In genomic region chr12:89344862-89345202, GRCh38 we compare ENCODE assay signal across 18 cellular contexts. TPM values are rescaled to one million over a fixed set of nuclear protein-coding genes. Genes with fewer than 3 reads are reported as not detected.
DNase-seq lines count a peak whose midpoint lies in the region; ATAC-seq lines count a peak whose summit lies in the region.
"Had no signal": no experiment of that assay in that cellular context is flagged by ENCODE, and none has a peak within 500 bp of the region (broad histone marks: within the 10 kb centered on the region; RNA-seq: fewer than 3 reads in every experiment).

No MANE protein-coding gene starts in this region.

- no peak overlapping the region for H2BK15ac ChIP-seq in mesenchymal stem cell (ENCODE audit: low read depth, poor library complexity, severe bottlenecking)

- H3K4me1 ChIP-seq in mesenchymal stem cell (ENCODE audit: control insufficient read depth, insufficient read depth, low read depth, low read length) (peaks cover 12% of the 10 kb centered on the region), subcutaneous abdominal adipose tissue (ENCODE audit: control insufficient read depth in 5 of 5, insufficient read depth in 5 of 5, low read length in 5 of 5) (peaks cover 3 to 70% (median 68%) of the 10 kb centered on the region in 5 donors)

- peak overlapping the region; percentile 18 for H3K9ac ChIP-seq in mesenchymal stem cell (ENCODE audit: low read length)
- no peak overlapping the region for H3K9ac ChIP-seq in subcutaneous abdominal adipose tissue (ENCODE audit: low read length in 5 of 5)

- peaks cover 2% of the 10 kb centered on the region for H3K36me3 Mint-ChIP-seq in activated naive CD4-positive, alpha-beta T cell treated with anti-CD3 and anti-CD28 coated beads, Interleukin-2, amount 50 U/mL, for 24 hours
- H3K36me3 Mint-ChIP-seq in activated naive CD4-positive, alpha-beta T cell treated with anti-CD3 and anti-CD28 coated beads, Interleukin-2, amount 50 U/mL, for 72 hours = peaks cover 17 to 27% of the 10 kb centered on the region in 2 donors
- peaks cover 48% of the 10 kb centered on the region for H3K36me3 Mint-ChIP-seq in activated T-helper 1 cell treated with anti-CD3 and anti-CD28 coated beads, Interleukin-12 subunit alpha, Interleukin-12 subunit beta, Interleukin-2, Interleukin-4 antibody, amounts not matched to agents 30 ng/mL and 10 ng/mL and 1 ng/mL, durations not matched to agents 14 hours and 24 hours and 36 hours (ENCODE audit: low read depth)
- peaks cover 32% of the 10 kb centered on the region for H3K36me3 Mint-ChIP-seq in activated T-cell treated with anti-CD3 and anti-CD28 coated beads, Interleukin-2, amount 50 U/mL, for 24 hours (ENCODE audit: low read depth)

- H2AFZ ChIP-seq in mesenchymal stem cell (ENCODE audit: low read depth, low read length) = no peak overlapping the region

- H3K9me3 ChIP-seq in mesenchymal stem cell (ENCODE audit: control insufficient read depth, low read length) (no peaks in the 10 kb centered on the region), subcutaneous abdominal adipose tissue (ENCODE audit: control insufficient read depth in 5 of 5, low read length in 5 of 5) (no peaks in the 10 kb centered on the region)
- H3K9me3 ChIP-seq: heart left ventricle, right atrium auricular region had no signal

- H2AK5ac ChIP-seq in mesenchymal stem cell (ENCODE audit: low read length, severe bottlenecking) = no peak overlapping the region

- no peak overlapping the region for H3K4me2 ChIP-seq in mesenchymal stem cell (ENCODE audit: low read length, poor library complexity, severe bottlenecking)

- 75% methylated on average over 3 of the region's 3 CpGs for WGBS in mesenchymal stem cell

- peaks cover 46% of the 10 kb centered on the region for H3K4me1 Mint-ChIP-seq in activated naive CD4-positive, alpha-beta T cell treated with anti-CD3 and anti-CD28 coated beads, Interleukin-2, amount 50 U/mL, for 24 hours
- peaks cover 73% of the 10 kb centered on the region for H3K4me1 Mint-ChIP-seq in activated T-helper 1 cell treated with anti-CD3 and anti-CD28 coated beads, Interleukin-12 subunit alpha, Interleukin-12 subunit beta, Interleukin-2, Interleukin-4 antibody, amounts not matched to agents 30 ng/mL and 10 ng/mL and 1 ng/mL, durations not matched to agents 14 hours and 24 hours and 36 hours (ENCODE audit: low read depth)
- H3K4me1 Mint-ChIP-seq in activated T-cell treated with anti-CD3 and anti-CD28 coated beads, Interleukin-2, amount 50 U/mL, for 24 hours (ENCODE audit: low read depth) = peaks cover 60% of the 10 kb centered on the region

- no peak overlapping the region for H3K14ac ChIP-seq in mesenchymal stem cell (ENCODE audit: low read length in 2 of 2)

- no peaks in the 10 kb centered on the region for H3K9me3 Mint-ChIP-seq in activated naive CD4-positive, alpha-beta T cell treated with anti-CD3 and anti-CD28 coated beads, Interleukin-2, amount 50 U/mL, for 24 hours
- H3K9me3 Mint-ChIP-seq in activated naive CD4-positive, alpha-beta T cell treated with anti-CD3 and anti-CD28 coated beads, Interleukin-2, amount 50 U/mL, for 72 hours = no peaks in the 10 kb centered on the region
- peaks cover 3% of the 10 kb centered on the region for H3K9me3 Mint-ChIP-seq in activated T-helper 1 cell treated with anti-CD3 and anti-CD28 coated beads, Interleukin-12 subunit alpha, Interleukin-12 subunit beta, Interleukin-2, Interleukin-4 antibody, amounts not matched to agents 30 ng/mL and 10 ng/mL and 1 ng/mL, durations not matched to agents 14 hours and 24 hours and 36 hours
- no peaks in the 10 kb centered on the region for H3K9me3 Mint-ChIP-seq in activated T-cell treated with anti-CD3 and anti-CD28 coated beads, Interleukin-2, amount 50 U/mL, for 24 hours
- H3K9me3 Mint-ChIP-seq: activated B cell treated with CpG ODN at 0.5 μM for 24 hours; CD4-positive, alpha-beta T cell had no signal

- H3K27me3 ChIP-seq in mesenchymal stem cell (ENCODE audit: control insufficient read depth in 1 of 2, insufficient read depth in 1 of 2, low read length in 2 of 2) = no peaks in the 10 kb centered on the region
- H3K27me3 ChIP-seq in subcutaneous abdominal adipose tissue (ENCODE audit: control insufficient read depth in 5 of 5, insufficient read depth in 4 of 5, low read length in 5 of 5) = no peaks in the 10 kb centered on the region
- H3K27me3 ChIP-seq: heart left ventricle, right atrium auricular region had no signal

- no peak overlapping the region for H3K23ac ChIP-seq in mesenchymal stem cell (ENCODE audit: low read length in 2 of 2)

- H2BK120ac ChIP-seq in mesenchymal stem cell (ENCODE audit: low read depth, low read length) = no peak overlapping the region

- H3K4ac ChIP-seq in mesenchymal stem cell (ENCODE audit: low read depth in 1 of 2, low read length in 2 of 2) = no peak overlapping the region

- H3K27ac ChIP-seq in mesenchymal stem cell (ENCODE audit: low read length, poor library complexity, severe bottlenecking) = no peak overlapping the region
- peak overlapping the region; percentile 39 for H3K27ac ChIP-seq in subcutaneous abdominal adipose tissue (ENCODE audit: low read depth, low read length)

- no peak overlapping the region for H2BK5ac ChIP-seq in mesenchymal stem cell (ENCODE audit: low read depth, low read length, poor library complexity, severe bottlenecking)

- no peak overlapping the region for H2BK12ac ChIP-seq in mesenchymal stem cell (ENCODE audit: low read length in 2 of 2)

- DNase-seq in activated naive CD4-positive, alpha-beta T cell treated with anti-CD3 and anti-CD28 coated beads, Interleukin-2, amount 50 U/mL, for 72 hours (ENCODE audit: low spot score in 2 of 2) = no peak
- DNase-seq in activated T-helper 1 cell treated with anti-CD3 and anti-CD28 coated beads, Interleukin-12 subunit alpha, Interleukin-12 subunit beta, Interleukin-2, Interleukin-4 antibody, amounts not matched to agents 30 ng/mL and 10 ng/mL and 1 ng/mL, durations not matched to agents 14 hours and 24 hours and 36 hours (ENCODE audit: low spot score) = no peak
- DNase-seq in mesenchymal stem cell = no peak
- DNase-seq in activated T-cell treated with anti-CD3 and anti-CD28 coated beads, Interleukin-2, amount 50 U/mL, for 24 hours = no peak
- no peak for DNase-seq in stimulated activated CD4-positive, alpha-beta T cell treated with anti-CD3 and anti-CD28 coated beads, Interleukin-12 subunit alpha, Interleukin-12 subunit beta, amount 100 ng/mL, for 4 hours
- DNase-seq: activated B cell treated with CpG ODN at 0.5 μM for 24 hours; activated effector memory CD4-positive, alpha-beta T cell treated with Interleukin-2 at 50 U/mL for 16 hours; amniotic stem cell; CD4-positive, alpha-beta T cell; central memory CD4-positive, alpha-beta T cell; DMS79; heart left ventricle; stimulated activated naive CD4-positive, alpha-beta T cell treated with Interleukin-2 at 50 U/mL for 16 hours; trophoblast cell had no signal

- H3K4me3 ChIP-seq in mesenchymal stem cell (ENCODE audit: insufficient read depth in 1 of 2, low read depth in 1 of 2, low read length in 2 of 2) (no peak overlapping the region), subcutaneous abdominal adipose tissue (ENCODE audit: low read depth in 1 of 5, low read length in 5 of 5) (no peak overlapping the region)
- H3K4me3 ChIP-seq: heart left ventricle, right atrium auricular region had no signal

- no peak overlapping the region for H4K91ac ChIP-seq in mesenchymal stem cell (ENCODE audit: low read length)

- ATAC-seq in activated naive CD4-positive, alpha-beta T cell treated with anti-CD3 and anti-CD28 coated beads, Interleukin-2, amount 50 U/mL, for 72 hours = no peak
- ATAC-seq in GM21447 (IDR thresholded peaks at IDR 0.05; ENCODE audit: unreplicated experiment) = no peak
- ATAC-seq: heart left ventricle had no signal

- intact Hi-C loops in activated T-helper 1 cell treated with anti-CD3 and anti-CD28 coated beads, Interleukin-12 subunit alpha, Interleukin-12 subunit beta, Interleukin-2, Interleukin-4 antibody, amounts not matched to agents 30 ng/mL and 10 ng/mL and 1 ng/mL, durations not matched to agents 14 hours and 24 hours and 36 hours (cut with micrococcal nuclease) = loop anchor here (5.0 kb wide), 1 partner anchor 38 kb away; no protein-coding TSS in a partner anchor

- no peak overlapping the region for H3K18ac ChIP-seq in mesenchymal stem cell (ENCODE audit: low read depth in 1 of 2, low read length in 2 of 2)

- H3K4me3 Mint-ChIP-seq in activated naive CD4-positive, alpha-beta T cell treated with anti-CD3 and anti-CD28 coated beads, Interleukin-2, amount 50 U/mL, for 24 hours = no peak overlapping the region
- H3K4me3 Mint-ChIP-seq in activated T-helper 1 cell treated with anti-CD3 and anti-CD28 coated beads, Interleukin-12 subunit alpha, Interleukin-12 subunit beta, Interleukin-2, Interleukin-4 antibody, amounts not matched to agents 30 ng/mL and 10 ng/mL and 1 ng/mL, durations not matched to agents 14 hours and 24 hours and 36 hours = no peak overlapping the region
- H3K4me3 Mint-ChIP-seq in activated T-cell treated with anti-CD3 and anti-CD28 coated beads, Interleukin-2, amount 50 U/mL, for 24 hours = no peak overlapping the region
- H3K4me3 Mint-ChIP-seq: activated B cell treated with CpG ODN at 0.5 μM for 24 hours; CD4-positive, alpha-beta T cell had no signal

- H3K27ac Mint-ChIP-seq in activated naive CD4-positive, alpha-beta T cell treated with anti-CD3 and anti-CD28 coated beads, Interleukin-2, amount 50 U/mL, for 24 hours = peak overlapping the region; percentile 52
- no peak overlapping the region for H3K27ac Mint-ChIP-seq in activated naive CD4-positive, alpha-beta T cell treated with anti-CD3 and anti-CD28 coated beads, Interleukin-2, amount 50 U/mL, for 72 hours
- H3K27ac Mint-ChIP-seq in activated T-helper 1 cell treated with anti-CD3 and anti-CD28 coated beads, Interleukin-12 subunit alpha, Interleukin-12 subunit beta, Interleukin-2, Interleukin-4 antibody, amounts not matched to agents 30 ng/mL and 10 ng/mL and 1 ng/mL, durations not matched to agents 14 hours and 24 hours and 36 hours = peak overlapping the region; percentile 70
- H3K27ac Mint-ChIP-seq in activated T-cell treated with anti-CD3 and anti-CD28 coated beads, Interleukin-2, amount 50 U/mL, for 24 hours = no peak overlapping the region
- H3K27ac Mint-ChIP-seq: activated B cell treated with CpG ODN at 0.5 μM for 24 hours; CD4-positive, alpha-beta T cell had no signal

- no peak overlapping the region for H4K8ac ChIP-seq in mesenchymal stem cell (ENCODE audit: low read length)

- peaks cover 4% of the 10 kb centered on the region for H3K79me1 ChIP-seq in mesenchymal stem cell (replicated peaks; ENCODE audit: low read length, poor library complexity, severe bottlenecking)

- H3K27me3 Mint-ChIP-seq in activated naive CD4-positive, alpha-beta T cell treated with anti-CD3 and anti-CD28 coated beads, Interleukin-2, amount 50 U/mL, for 24 hours = no peaks in the 10 kb centered on the region
- no peaks in the 10 kb centered on the region for H3K27me3 Mint-ChIP-seq in activated T-helper 1 cell treated with anti-CD3 and anti-CD28 coated beads, Interleukin-12 subunit alpha, Interleukin-12 subunit beta, Interleukin-2, Interleukin-4 antibody, amounts not matched to agents 30 ng/mL and 10 ng/mL and 1 ng/mL, durations not matched to agents 14 hours and 24 hours and 36 hours (ENCODE audit: insufficient read depth)
- H3K27me3 Mint-ChIP-seq in activated T-cell treated with anti-CD3 and anti-CD28 coated beads, Interleukin-2, amount 50 U/mL, for 24 hours = peaks cover 2% of the 10 kb centered on the region
- H3K27me3 Mint-ChIP-seq: activated B cell treated with CpG ODN at 0.5 μM for 24 hours; CD4-positive, alpha-beta T cell had no signal

- H3K36me3 ChIP-seq in mesenchymal stem cell (ENCODE audit: control insufficient read depth in 1 of 2, insufficient read depth in 2 of 2, low read depth in 1 of 2, low read length in 2 of 2) (peaks cover 0 to 31% of the 10 kb centered on the region in 2 experiments), subcutaneous abdominal adipose tissue (ENCODE audit: control insufficient read depth in 5 of 5, insufficient read depth in 5 of 5, low read length in 5 of 5) (peaks cover 12 to 24% (median 13%) of the 10 kb centered on the region in 5 donors)

RNA-seq across cellular contexts. Expression of gene DUSP6, which starts 7.5 kb away (rescaled TPM):
- total RNA-seq in activated naive CD4-positive, alpha-beta T cell treated with anti-CD3 and anti-CD28 coated beads, Interleukin-2, amount 50 U/mL, for 72 hours = 10 to 100 TPM; 25.3 to 39.1 TPM
- total RNA-seq in activated T-helper 1 cell treated with anti-CD3 and anti-CD28 coated beads, Interleukin-12 subunit alpha, Interleukin-12 subunit beta, Interleukin-2, Interleukin-4 antibody, amounts not matched to agents 30 ng/mL and 10 ng/mL and 1 ng/mL, durations not matched to agents 14 hours and 24 hours and 36 hours = 108 and 115 TPM in 2 replicates
- polyA plus RNA-seq in mesenchymal stem cell (2013, experiment 1 of 2) = 111 TPM
- polyA plus RNA-seq in mesenchymal stem cell (2013, experiment 2 of 2) = 114 TPM

Comparison
In these comparisons a context has a peak if more than half of its experiments do, and no peak if none do; other contexts are left out.
1. H3K27ac Mint-ChIP-seq: peak in activated naive CD4-positive, alpha-beta T cell treated with anti-CD3 and anti-CD28 coated beads, Interleukin-2, amount 50 U/mL, for 24 hours (single experiment) and activated T-helper 1 cell treated with anti-CD3 and anti-CD28 coated beads, Interleukin-12 subunit alpha, Interleukin-12 subunit beta, Interleukin-2, Interleukin-4 antibody, amounts not matched to agents 30 ng/mL and 10 ng/mL and 1 ng/mL, durations not matched to agents 14 hours and 24 hours and 36 hours (single experiment); none in activated naive CD4-positive, alpha-beta T cell treated with anti-CD3 and anti-CD28 coated beads, Interleukin-2, amount 50 U/mL, for 72 hours (0 of 2) and activated T-cell treated with anti-CD3 and anti-CD28 coated beads, Interleukin-2, amount 50 U/mL, for 24 hours (single experiment).